In genomic region chrX:81237516-81237915, GRCh38 we compare ENCODE assay signal across 29 cellular contexts.
"Had no signal": no experiment of that assay in that cellular context is flagged by ENCODE, and none has a peak within 500 bp of the region (broad histone marks: within the 10 kb centered on the region; RNA-seq: fewer than 3 reads in every experiment).

No MANE protein-coding gene starts in this region.

- H3K36me3 ChIP-seq: adrenal gland, breast epithelium, cardiac muscle cell, gastrocnemius medialis had no signal

- ATAC-seq: activated CD4-positive, alpha-beta T cell treated with anti-CD3 and anti-CD28 coated beads for 36 hours; activated CD8-positive, alpha-beta memory T cell treated with anti-CD3 and anti-CD28 coated beads, Interleukin-2, amount 10 ng/mL, durations not matched to agents 7 days and 5 days; activated CD8-positive, alpha-beta T cell treated with anti-CD3 and anti-CD28 coated beads, Interleukin-2, amount 10 ng/mL, durations not matched to agents 7 days and 5 days; activated naive CD8-positive, alpha-beta T cell treated with anti-CD3 and anti-CD28 coated beads, Interleukin-2, amount 50 U/mL, for 24 hours; foreskin keratinocyte; gastrocnemius medialis had no signal

- DNase-seq: activated CD4-positive, alpha-beta memory T cell treated with anti-CD3 and anti-CD28 coated beads for 36 hours; activated CD4-positive, alpha-beta T cell treated with anti-CD3 and anti-CD28 coated beads for 36 hours; activated CD4-positive, alpha-beta T cell treated with anti-CD3 and anti-CD28 coated beads, Interleukin-2, amount 10 ng/mL, durations not matched to agents 24 days and 14 days; activated CD4-positive, CD25-positive, alpha-beta regulatory T cell; activated CD4-positive, CD25-positive, alpha-beta regulatory T cell treated with anti-CD3 and anti-CD28 coated beads, Interleukin-2, amount 50 U/mL, for 72 hours; activated CD8-positive, alpha-beta memory T cell treated with anti-CD3 and anti-CD28 coated beads, Interleukin-2, amount 10 ng/mL, durations not matched to agents 7 days and 5 days; activated CD8-positive, alpha-beta memory T cell treated with anti-CD3 and anti-CD28 coated beads, Interleukin-2, amount 50 U/mL, for 4 hours; activated CD8-positive, alpha-beta T cell treated with anti-CD3 and anti-CD28 coated beads, Interleukin-2, amount 10 ng/mL, durations not matched to agents 7 days and 5 days; activated effector memory CD4-positive, alpha-beta T cell treated with anti-CD3 and anti-CD28 coated beads, Interleukin-2, amount 50 U/mL, for 16 hours; activated naive CD4-positive, alpha-beta T cell treated with anti-CD3 and anti-CD28 coated beads for 36 hours; activated naive CD8-positive, alpha-beta T cell treated with anti-CD3 and anti-CD28 coated beads for 36 hours; activated naive CD8-positive, alpha-beta T cell treated with anti-CD3 and anti-CD28 coated beads, Interleukin-2, amount 50 U/mL, for 24 hours; activated T-cell treated with anti-CD3 and anti-CD28 coated beads, Interleukin-2, amount 50 U/mL, for 1 hour; activated T-cell treated with anti-CD3 and anti-CD28 coated beads, Interleukin-2, amount 50 U/mL, for 48 hours; adrenal gland; amygdala; aorta; central memory CD4-positive, alpha-beta T cell; dorsolateral prefrontal cortex; effector memory CD4-positive, alpha-beta T cell; foreskin keratinocyte; gastrocnemius medialis; glutamatergic neuron; T-helper 2 cell had no signal

- H3K4me1 ChIP-seq: adrenal gland, breast epithelium, foreskin keratinocyte, gastrocnemius medialis had no signal

- H3K9me3 ChIP-seq: adrenal gland, esophagus muscularis mucosa, gastrocnemius medialis had no signal

- H3K27me3 ChIP-seq: adrenal gland, cardiac muscle cell, esophagus muscularis mucosa, foreskin keratinocyte, gastrocnemius medialis had no signal

- H3K27ac ChIP-seq: adrenal gland, breast epithelium, cardiac muscle cell, coronary artery, dorsolateral prefrontal cortex, epithelial cell of prostate, esophagus muscularis mucosa, foreskin keratinocyte, gastrocnemius medialis had no signal

- H3K4me3 ChIP-seq: adrenal gland, breast epithelium, cardiac muscle cell, coronary artery, dorsolateral prefrontal cortex, esophagus muscularis mucosa, gastrocnemius medialis had no signal
